ENCODE assay signal across 9 cellular contexts in genomic region chr6:113968472-113968871, GRCh38. TPM values are rescaled to one million over a fixed set of nuclear protein-coding genes. Genes with fewer than 3 reads are reported as not detected.
DNase-seq lines count a peak whose midpoint lies in the region; ATAC-seq and TF ChIP-seq lines count a peak whose summit lies in the region.
"Had no signal": no experiment of that assay in that cellular context is flagged by ENCODE, and none has a peak within 500 bp of the region (broad histone marks: within the 10 kb centered on the region; RNA-seq: fewer than 3 reads in every experiment).

No MANE protein-coding gene starts in this region.

- POLR2A ChIA-PET in naive thymus-derived CD4-positive, alpha-beta T cell (lab: Charles Lee): no interaction called here

- peaks cover 8% of the 10 kb centered on the region for H3K27me3 Mint-ChIP-seq in CD4-positive, CD25-positive, alpha-beta regulatory T cell
- no peaks in the 10 kb centered on the region for H3K27me3 Mint-ChIP-seq in IgD-negative memory B cell
- H3K27me3 Mint-ChIP-seq in naive thymus-derived CD4-positive, alpha-beta T cell: peaks cover 0 to 6% (median 0%) of the 10 kb centered on the region in 5 donors

- no peak for DNase-seq in CD4-positive, CD25-positive, alpha-beta regulatory T cell
- DNase-seq in brain microvascular endothelial cell (no peak), aorta (no peak), NCI-H1930 (lab: John Stamatoyannopoulos, UW) (no peak), activated gamma-delta T cell (lab: John Stamatoyannopoulos, UW) (no peak), kidney tubule cell (ENCODE audit: low spot score) (no peak)
- no peak for DNase-seq in naive thymus-derived CD4-positive, alpha-beta T cell
- DNase-seq: activated effector memory CD4-positive, alpha-beta T cell treated with Interleukin-2 at 50 U/mL for 16 hours had no signal

- no peaks in the 10 kb centered on the region for H3K36me3 ChIP-seq in CD4-positive, CD25-positive, alpha-beta regulatory T cell (ENCODE audit: control insufficient read depth, insufficient read depth, low read length)
- H3K36me3 ChIP-seq in brain microvascular endothelial cell (replicated peaks): no peaks in the 10 kb centered on the region
- peaks cover 0 to 12% (median 0%) of the 10 kb centered on the region in 3 experiments for H3K36me3 ChIP-seq in naive thymus-derived CD4-positive, alpha-beta T cell (ENCODE audit: control insufficient read depth in 2 of 3, insufficient read depth in 3 of 3, low read length in 3 of 3)
- no peaks in the 10 kb centered on the region for H3K36me3 ChIP-seq in aorta (ENCODE audit: control insufficient read depth in 1 of 2, insufficient read depth in 2 of 2, low read length in 1 of 2)

- in situ Hi-C loops in brain microvascular endothelial cell (cut with HindIII; ENCODE audit: low pct_ligation_motif_present, low sequenced_read_pairs): no loop called here

- H3K9me3 ChIP-seq in CD4-positive, CD25-positive, alpha-beta regulatory T cell (ENCODE audit: control insufficient read depth in 2 of 2, low read length in 2 of 2): no peaks in the 10 kb centered on the region
- no peaks in the 10 kb centered on the region for H3K9me3 ChIP-seq in naive thymus-derived CD4-positive, alpha-beta T cell (ENCODE audit: control insufficient read depth in 2 of 3, low read length in 3 of 3)
- no peaks in the 10 kb centered on the region for H3K9me3 ChIP-seq in aorta (ENCODE audit: control insufficient read depth, low read length)

- no peak for TF ChIP-seq CTCF in brain microvascular endothelial cell (IDR thresholded peaks at IDR 0.05; ENCODE audit: low read depth, low read length, missing control alignments)

- no peak overlapping the region for H3K27ac ChIP-seq in CD4-positive, CD25-positive, alpha-beta regulatory T cell (ENCODE audit: insufficient read depth, low read length, poor library complexity, severe bottlenecking)
- no peak overlapping the region for H3K27ac ChIP-seq in brain microvascular endothelial cell
- no peak overlapping the region for H3K27ac ChIP-seq in naive thymus-derived CD4-positive, alpha-beta T cell (ENCODE audit: low read depth, low read length)
- H3K27ac ChIP-seq in aorta (ENCODE audit: low read depth in 1 of 2, low read length in 2 of 2): no peak overlapping the region

- CTCF ChIA-PET in naive thymus-derived CD4-positive, alpha-beta T cell (lab: Charles Lee): interaction anchor here (0.8 to 1.3 kb wide), 2 partner anchors 9 to 10 kb away, joined by 3 to 4 read pairs; no protein-coding TSS in a partner anchor

- H3K27me3 ChIP-seq in CD4-positive, CD25-positive, alpha-beta regulatory T cell (ENCODE audit: control insufficient read depth, insufficient read depth, low read length): no peaks in the 10 kb centered on the region
- H3K27me3 ChIP-seq in brain microvascular endothelial cell (replicated peaks) (no peaks in the 10 kb centered on the region), aorta (ENCODE audit: control insufficient read depth in 1 of 2, insufficient read depth in 2 of 2, low read length in 1 of 2) (no peaks in the 10 kb centered on the region)
- H3K27me3 ChIP-seq in naive thymus-derived CD4-positive, alpha-beta T cell (ENCODE audit: control insufficient read depth in 2 of 2, insufficient read depth in 2 of 2, low read length in 2 of 2): no peaks in the 10 kb centered on the region

- H3K4me1 Mint-ChIP-seq in CD4-positive, CD25-positive, alpha-beta regulatory T cell: peaks cover 36 to 74% (median 51%) of the 10 kb centered on the region in 4 donors
- H3K4me1 Mint-ChIP-seq in IgD-negative memory B cell: peaks cover 26 to 54% (median 43%) of the 10 kb centered on the region in 3 donors
- H3K4me1 Mint-ChIP-seq in naive thymus-derived CD4-positive, alpha-beta T cell: peaks cover 34 to 71% (median 63%) of the 10 kb centered on the region in 7 donors

- peak overlapping the region; percentile 96 to 99 (median 98) for H3K4me3 Mint-ChIP-seq in CD4-positive, CD25-positive, alpha-beta regulatory T cell
- peak overlapping the region in 3 of 4 donors; percentile 18 to 88 (median 86) for H3K4me3 Mint-ChIP-seq in IgD-negative memory B cell
- H3K4me3 Mint-ChIP-seq in naive thymus-derived CD4-positive, alpha-beta T cell: peak overlapping the region; percentile 50 to 99 (median 97)

- H3K27ac Mint-ChIP-seq in CD4-positive, CD25-positive, alpha-beta regulatory T cell: peak overlapping the region in 1 of 3 donors; percentile 60
- H3K27ac Mint-ChIP-seq in IgD-negative memory B cell: peak overlapping the region in 2 of 3 donors; percentile 94 to 99
- peak overlapping the region in 4 of 9 donors; percentile 7 to 90 (median 72) for H3K27ac Mint-ChIP-seq in naive thymus-derived CD4-positive, alpha-beta T cell

- H3K4me1 ChIP-seq in CD4-positive, CD25-positive, alpha-beta regulatory T cell (ENCODE audit: control insufficient read depth, insufficient read depth, low read length, poor library complexity, severe bottlenecking): peaks cover 29% of the 10 kb centered on the region
- peaks cover 15 to 21% of the 10 kb centered on the region in 2 donors for H3K4me1 ChIP-seq in naive thymus-derived CD4-positive, alpha-beta T cell (ENCODE audit: control insufficient read depth in 2 of 2, insufficient read depth in 2 of 2, low read length in 2 of 2)
- H3K4me1 ChIP-seq in aorta (ENCODE audit: control insufficient read depth in 1 of 2, insufficient read depth in 2 of 2, low read length in 2 of 2): no peaks in the 10 kb centered on the region

- H3K9me3 Mint-ChIP-seq in CD4-positive, CD25-positive, alpha-beta regulatory T cell: no peaks in the 10 kb centered on the region
- H3K9me3 Mint-ChIP-seq in IgD-negative memory B cell: no peaks in the 10 kb centered on the region
- peaks cover 0 to 4% (median 0%) of the 10 kb centered on the region in 11 donors for H3K9me3 Mint-ChIP-seq in naive thymus-derived CD4-positive, alpha-beta T cell

- WGBS in aorta, 2 donors: 63 to 66% methylated on average over 6 of the region's 6 CpGs

- H3K4me3 ChIP-seq in CD4-positive, CD25-positive, alpha-beta regulatory T cell (ENCODE audit: low read depth, low read length): peak overlapping the region; percentile 93
- H3K4me3 ChIP-seq in brain microvascular endothelial cell (ENCODE audit: low read depth, low read length) (peak overlapping the region; percentile 23), aorta (ENCODE audit: low read length in 2 of 2) (no peak overlapping the region)
- no peak overlapping the region for H3K4me3 ChIP-seq in naive thymus-derived CD4-positive, alpha-beta T cell (ENCODE audit: low read length)

- no peaks in the 10 kb centered on the region for H3K36me3 Mint-ChIP-seq in CD4-positive, CD25-positive, alpha-beta regulatory T cell
- no peaks in the 10 kb centered on the region for H3K36me3 Mint-ChIP-seq in IgD-negative memory B cell
- H3K36me3 Mint-ChIP-seq in naive thymus-derived CD4-positive, alpha-beta T cell: peaks cover 0 to 3% (median 0%) of the 10 kb centered on the region in 5 donors

- no peak for ATAC-seq in CD4-positive, CD25-positive, alpha-beta regulatory T cell (ENCODE audit: low read depth in 2 of 2)
- no peak for ATAC-seq in naive thymus-derived CD4-positive, alpha-beta T cell
- no peak for ATAC-seq in aorta (ENCODE audit: low FRiP score)

- intact Hi-C loops in naive thymus-derived CD4-positive, alpha-beta T cell (cut with micrococcal nuclease): no loop called here
- intact Hi-C loops in aorta (cut with DNase I): no loop called here

RNA-seq across cellular contexts. Expression of gene HDAC2, which starts 2.5 kb away (rescaled TPM):
- total RNA-seq in CD4-positive, CD25-positive, alpha-beta regulatory T cell: 46.5 TPM
- 10 to 100 TPM; 68.7 to 80.9 (median 74.6) TPM for polyA plus RNA-seq in CD4-positive, CD25-positive, alpha-beta regulatory T cell
- polyA plus RNA-seq in IgD-negative memory B cell (68.6 TPM), aorta (10 to 100 TPM; 42.3 to 54.5 TPM)
- total RNA-seq in naive thymus-derived CD4-positive, alpha-beta T cell: 10 to 100 TPM; 46.6 to 72.0 (median 54.7) TPM
- polyA plus RNA-seq in naive thymus-derived CD4-positive, alpha-beta T cell: 10 to 100 TPM; 81.7 to 87.8 TPM
- total RNA-seq in aorta: 10 to 100 TPM; 57.1 to 61.5 TPM

Comparison
In these comparisons a context has a peak if more than half of its experiments do, and no peak if none do; other contexts are left out.
1. H3K4me3 ChIP-seq: peak in CD4-positive, CD25-positive, alpha-beta regulatory T cell (single experiment) and brain microvascular endothelial cell (single experiment); none in naive thymus-derived CD4-positive, alpha-beta T cell (single experiment) and aorta (0 of 2).
2. Peak in every context shown above with its lines, with median percentiles within 50 percentile points of each other: H3K4me3 Mint-ChIP-seq.